In the genomic region with DNA sequence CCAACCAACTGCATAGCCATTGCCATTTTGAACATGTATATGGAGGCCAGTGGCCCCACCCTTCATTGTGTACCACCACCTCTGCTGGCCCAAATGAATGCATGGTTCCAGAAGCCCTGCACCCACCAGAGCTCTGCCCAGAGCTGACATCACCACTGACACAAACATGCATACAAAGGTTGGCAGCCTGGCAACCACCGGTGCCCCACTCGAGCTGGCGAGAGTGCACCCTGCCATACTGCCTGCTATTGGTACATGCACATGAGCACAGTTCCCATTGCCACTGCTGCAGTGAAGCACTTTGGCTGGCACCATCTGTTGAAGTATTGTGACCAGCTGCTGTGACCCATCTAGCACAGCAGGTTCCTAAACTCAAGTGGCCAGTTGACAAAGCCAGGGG, we compare ENCODE assay signal across 24 cellular contexts.
"Had no signal": no experiment of that assay in that cellular context is flagged by ENCODE, and none has a peak within 500 bp of the region (broad histone marks: within the 10 kb centered on the region; RNA-seq: fewer than 3 reads in every experiment).

No MANE protein-coding gene starts in this region.

- H3K36me3 ChIP-seq: cardiac muscle cell, heart left ventricle, lower lobe of right lung, right lobe of liver, tibial artery had no signal

- H3K4me1 Mint-ChIP-seq: activated CD4-positive, alpha-beta T cell treated with anti-CD3 and anti-CD28 coated beads, Interleukin-2, amount 10 ng/mL, durations not matched to agents 24 days and 14 days; activated CD8-positive, alpha-beta memory T cell treated with anti-CD3 and anti-CD28 coated beads, Interleukin-2, amount 10 ng/mL, durations not matched to agents 7 days and 5 days; activated naive CD8-positive, alpha-beta T cell treated with anti-CD3 and anti-CD28 coated beads, Interleukin-2, amount 50 U/mL, for 24 hours; naive thymus-derived CD4-positive, alpha-beta T cell; neural crest cell; stimulated activated naive CD8-positive, alpha-beta T cell treated with anti-CD3 and anti-CD28 coated beads, Interleukin-15, amount 100 ng/mL, for 72 hours had no signal

- H3K27me3 Mint-ChIP-seq: activated CD4-positive, alpha-beta T cell treated with anti-CD3 and anti-CD28 coated beads, Interleukin-2, amount 10 ng/mL, durations not matched to agents 24 days and 14 days; activated CD8-positive, alpha-beta memory T cell treated with anti-CD3 and anti-CD28 coated beads, Interleukin-2, amount 10 ng/mL, durations not matched to agents 7 days and 5 days; activated CD8-positive, alpha-beta T cell treated with anti-CD3 and anti-CD28 coated beads for 36 hours; activated naive CD8-positive, alpha-beta T cell treated with anti-CD3 and anti-CD28 coated beads, Interleukin-2, amount 50 U/mL, for 24 hours; dendritic cell treated with granulocyte-macrophage colony-stimulating factor and Interleukin-4, amounts not matched to agents 40 ng/mL and 50 ng/mL, for 4 days; naive thymus-derived CD4-positive, alpha-beta T cell; stimulated activated naive CD8-positive, alpha-beta T cell treated with anti-CD3 and anti-CD28 coated beads, Interleukin-15, amount 100 ng/mL, for 72 hours had no signal

- H3K36me3 Mint-ChIP-seq: activated CD8-positive, alpha-beta memory T cell treated with anti-CD3 and anti-CD28 coated beads, Interleukin-2, amount 10 ng/mL, durations not matched to agents 7 days and 5 days; naive thymus-derived CD4-positive, alpha-beta T cell had no signal

- H3K27ac Mint-ChIP-seq: activated CD4-positive, alpha-beta T cell treated with anti-CD3 and anti-CD28 coated beads, Interleukin-2, amount 10 ng/mL, durations not matched to agents 24 days and 14 days; activated CD8-positive, alpha-beta memory T cell treated with anti-CD3 and anti-CD28 coated beads, Interleukin-2, amount 10 ng/mL, durations not matched to agents 7 days and 5 days; activated CD8-positive, alpha-beta T cell treated with anti-CD3 and anti-CD28 coated beads for 36 hours; activated naive CD8-positive, alpha-beta T cell treated with anti-CD3 and anti-CD28 coated beads, Interleukin-2, amount 50 U/mL, for 24 hours; activated T-helper 1 cell treated with anti-CD3 and anti-CD28 coated beads, Interleukin-12 subunit alpha, Interleukin-12 subunit beta, Interleukin-2, Interleukin-4 antibody, amounts not matched to agents 30 ng/mL and 10 ng/mL and 1 ng/mL, durations not matched to agents 14 hours and 24 hours and 36 hours; dendritic cell treated with granulocyte-macrophage colony-stimulating factor and Interleukin-4, amounts not matched to agents 40 ng/mL and 50 ng/mL, for 4 days; naive thymus-derived CD4-positive, alpha-beta T cell; stimulated activated naive CD8-positive, alpha-beta T cell treated with anti-CD3 and anti-CD28 coated beads, Interleukin-15, amount 100 ng/mL, for 72 hours had no signal

- H3K4me3 ChIP-seq: body of pancreas, cardiac muscle cell, heart left ventricle, lower lobe of right lung, right lobe of liver, skin epidermis, tibial artery had no signal

- H3K4me1 ChIP-seq: body of pancreas, heart left ventricle, lower lobe of right lung, right lobe of liver, tibial artery had no signal

- H3K9me3 ChIP-seq: body of pancreas, heart left ventricle, lower lobe of right lung, right lobe of liver, tibial artery had no signal

- H3K4me3 Mint-ChIP-seq: activated CD4-positive, alpha-beta T cell treated with anti-CD3 and anti-CD28 coated beads, Interleukin-2, amount 10 ng/mL, durations not matched to agents 24 days and 14 days; activated CD8-positive, alpha-beta memory T cell treated with anti-CD3 and anti-CD28 coated beads, Interleukin-2, amount 10 ng/mL, durations not matched to agents 7 days and 5 days; activated CD8-positive, alpha-beta T cell treated with anti-CD3 and anti-CD28 coated beads for 36 hours; activated naive CD8-positive, alpha-beta T cell treated with anti-CD3 and anti-CD28 coated beads, Interleukin-2, amount 50 U/mL, for 24 hours; activated T-helper 1 cell treated with anti-CD3 and anti-CD28 coated beads, Interleukin-12 subunit alpha, Interleukin-12 subunit beta, Interleukin-2, Interleukin-4 antibody, amounts not matched to agents 30 ng/mL and 10 ng/mL and 1 ng/mL, durations not matched to agents 14 hours and 24 hours and 36 hours; dendritic cell treated with granulocyte-macrophage colony-stimulating factor and Interleukin-4, amounts not matched to agents 40 ng/mL and 50 ng/mL, for 4 days; naive thymus-derived CD4-positive, alpha-beta T cell; neural crest cell; stimulated activated naive CD8-positive, alpha-beta T cell treated with anti-CD3 and anti-CD28 coated beads, Interleukin-15, amount 100 ng/mL, for 72 hours had no signal

- ATAC-seq: activated CD4-positive, CD25-positive, alpha-beta regulatory T cell treated with anti-CD3 and anti-CD28 coated beads, Interleukin-2, amount 50 U/mL, for 24 hours; activated CD8-positive, alpha-beta memory T cell treated with anti-CD3 and anti-CD28 coated beads, Interleukin-2, amount 10 ng/mL, durations not matched to agents 7 days and 5 days; activated CD8-positive, alpha-beta T cell treated with anti-CD3 and anti-CD28 coated beads for 36 hours; activated naive CD8-positive, alpha-beta T cell treated with anti-CD3 and anti-CD28 coated beads, Interleukin-2, amount 50 U/mL, for 24 hours; body of pancreas; naive thymus-derived CD4-positive, alpha-beta T cell; stimulated activated naive CD8-positive, alpha-beta T cell treated with anti-CD3 and anti-CD28 coated beads, Interleukin-15, amount 100 ng/mL, for 72 hours had no signal

- H3K27me3 ChIP-seq: body of pancreas, cardiac muscle cell, heart left ventricle, right lobe of liver, tibial artery had no signal

- DNase-seq: activated CD4-positive, alpha-beta T cell treated with anti-CD3 and anti-CD28 coated beads, Interleukin-2, amount 10 ng/mL, durations not matched to agents 24 days and 14 days; activated CD8-positive, alpha-beta memory T cell treated with anti-CD3 and anti-CD28 coated beads, Interleukin-2, amount 10 ng/mL, durations not matched to agents 7 days and 5 days; activated CD8-positive, alpha-beta T cell treated with anti-CD3 and anti-CD28 coated beads for 36 hours; activated gamma-delta T cell; activated naive CD4-positive, alpha-beta T cell treated with anti-CD3 and anti-CD28 coated beads, Interleukin-2, amount 50 U/mL, for 16 hours; activated naive CD8-positive, alpha-beta T cell treated with anti-CD3 and anti-CD28 coated beads, Interleukin-2, amount 50 U/mL, for 24 hours; activated T-cell treated with anti-CD3 and anti-CD28 coated beads for 4 hours; body of pancreas; effector CD4-positive, alpha-beta T cell; heart left ventricle; lower lobe of right lung; mesendoderm; naive thymus-derived CD4-positive, alpha-beta T cell; right lobe of liver; stimulated activated CD4-positive, alpha-beta T cell treated with anti-CD3 and anti-CD28 coated beads, Interleukin-1b, Interleukin-23, amount 100 ng/mL, for 48 hours; stimulated activated naive CD8-positive, alpha-beta T cell treated with anti-CD3 and anti-CD28 coated beads, Interleukin-15, amount 100 ng/mL, for 72 hours; tibial artery had no signal

- H3K27ac ChIP-seq: body of pancreas, cardiac muscle cell, heart left ventricle, lower lobe of right lung, right lobe of liver, skin epidermis, tibial artery, VCaP had no signal
